ENCODE assay signal across 18 cellular contexts in genomic region chr14:63604626-63605025, GRCh38. TPM values are rescaled to one million over a fixed set of nuclear protein-coding genes. Genes with fewer than 3 reads are reported as not detected.
A peak's percentile ranks its signal among the peaks of the same experiment; 100 is the strongest.
DNase-seq lines count a peak whose midpoint lies in the region; ATAC-seq and FAIRE-seq lines count a peak whose summit lies in the region.
"Had no signal": no experiment of that assay in that cellular context is flagged by ENCODE, and none has a peak within 500 bp of the region (broad histone marks: within the 10 kb centered on the region; RNA-seq: fewer than 3 reads in every experiment).

No MANE protein-coding gene starts in this region.

- peaks cover 5% of the 10 kb centered on the region for H3K4me1 ChIP-seq in CD4-positive, CD25-positive, alpha-beta regulatory T cell (ENCODE audit: control insufficient read depth, insufficient read depth, low read length, poor library complexity, severe bottlenecking)
- H3K4me1 ChIP-seq: HAP-1 had no signal

- no peaks in the 10 kb centered on the region for H3K27me3 ChIP-seq in CD4-positive, CD25-positive, alpha-beta regulatory T cell (ENCODE audit: control insufficient read depth, insufficient read depth, low read length)

- no peaks in the 10 kb centered on the region for H3K9me3 ChIP-seq in CD4-positive, CD25-positive, alpha-beta regulatory T cell (ENCODE audit: control insufficient read depth in 2 of 2, low read length in 2 of 2)
- H3K9me3 ChIP-seq: HAP-1 had no signal

- H3K9me3 Mint-ChIP-seq in CD4-positive, CD25-positive, alpha-beta regulatory T cell: peaks cover 0 to 2% (median 0%) of the 10 kb centered on the region in 7 donors
- no peaks in the 10 kb centered on the region for H3K9me3 Mint-ChIP-seq in naive thymus-derived CD8-positive, alpha-beta T cell

- peak overlapping the region in 2 of 3 donors; percentile 3 to 72 for H3K27ac Mint-ChIP-seq in CD4-positive, CD25-positive, alpha-beta regulatory T cell
- H3K27ac Mint-ChIP-seq in naive thymus-derived CD8-positive, alpha-beta T cell: peak overlapping the region in 7 of 10 donors; percentile 19 to 86 (median 62)

- no peak for DNase-seq in CD4-positive, CD25-positive, alpha-beta regulatory T cell
- DNase-seq in GM18507 (ENCODE audit: extremely low spot score, insufficient read length, low read depth): no peak
- peak; percentile 4 for DNase-seq in SW480 (ENCODE audit: low spot score)
- DNase-seq in naive thymus-derived CD8-positive, alpha-beta T cell: no peak
- DNase-seq in SIG-M5 treated with dmso at 0.1 percent for 504 hours (lab: John Stamatoyannopoulos, UW; ENCODE audit: unreplicated experiment): no peak
- no peak for DNase-seq in SK-N-DZ (ENCODE audit: low spot score)
- DNase-seq in dermis blood vessel endothelial cell: no peak
- DNase-seq in GDM1 (lab: John Stamatoyannopoulos, UW): no peak
- DNase-seq: ACHN; Calu3; CD4-positive, alpha-beta memory T cell; DMS79 treated with DMSO at 0.1 percent for 48 hours; GM23248 had no signal

- H3K27me3 Mint-ChIP-seq in CD4-positive, CD25-positive, alpha-beta regulatory T cell: no peaks in the 10 kb centered on the region
- no peaks in the 10 kb centered on the region for H3K27me3 Mint-ChIP-seq in naive thymus-derived CD8-positive, alpha-beta T cell
- H3K27me3 Mint-ChIP-seq: CD4-positive, alpha-beta memory T cell had no signal

- POLR2A ChIA-PET in naive thymus-derived CD8-positive, alpha-beta T cell (lab: Charles Lee): no interaction called here

- H3K4me3 Mint-ChIP-seq in CD4-positive, CD25-positive, alpha-beta regulatory T cell: no peak overlapping the region
- H3K4me3 Mint-ChIP-seq in naive thymus-derived CD8-positive, alpha-beta T cell: no peak overlapping the region
- H3K4me3 Mint-ChIP-seq: CD4-positive, alpha-beta memory T cell had no signal

- ATAC-seq in CD4-positive, CD25-positive, alpha-beta regulatory T cell (ENCODE audit: low read depth in 2 of 2): no peak
- ATAC-seq in naive thymus-derived CD8-positive, alpha-beta T cell: no peak
- ATAC-seq: GM12878, K562 had no signal

- no peak overlapping the region for H3K4me3 ChIP-seq in CD4-positive, CD25-positive, alpha-beta regulatory T cell (ENCODE audit: low read depth, low read length)
- H3K4me3 ChIP-seq: GM12878, GM23248, HAP-1, K562 had no signal

- FAIRE-seq in GM18507 (lab: Jason Lieb, UNC): peak; percentile 42
- FAIRE-seq: A204.1, GM12878, K562 had no signal

- H3K27ac ChIP-seq in CD4-positive, CD25-positive, alpha-beta regulatory T cell (ENCODE audit: insufficient read depth, low read length, poor library complexity, severe bottlenecking): no peak overlapping the region
- H3K27ac ChIP-seq: C4-2B, GM23248 had no signal

- H3K4me1 Mint-ChIP-seq in CD4-positive, CD25-positive, alpha-beta regulatory T cell: peaks cover 6 to 33% (median 15%) of the 10 kb centered on the region in 4 donors
- H3K4me1 Mint-ChIP-seq in naive thymus-derived CD8-positive, alpha-beta T cell: peaks cover 11 to 38% (median 18%) of the 10 kb centered on the region in 4 donors

- H3K36me3 ChIP-seq in CD4-positive, CD25-positive, alpha-beta regulatory T cell (ENCODE audit: control insufficient read depth, insufficient read depth, low read length): peaks cover 15% of the 10 kb centered on the region
- H3K36me3 ChIP-seq: HAP-1 had no signal

- H3K36me3 Mint-ChIP-seq in CD4-positive, CD25-positive, alpha-beta regulatory T cell: peaks cover 17% of the 10 kb centered on the region
- H3K36me3 Mint-ChIP-seq in naive thymus-derived CD8-positive, alpha-beta T cell: peaks cover 10 to 67% (median 37%) of the 10 kb centered on the region in 3 donors

RNA-seq across cellular contexts. Expression of gene WDR89, which starts 37.0 kb away (rescaled TPM):
- total RNA-seq in CD4-positive, CD25-positive, alpha-beta regulatory T cell: 14.6 TPM
- polyA plus RNA-seq in CD4-positive, CD25-positive, alpha-beta regulatory T cell: 10 to 100 TPM; 15.5 to 21.5 (median 20.2) TPM
- total RNA-seq in naive thymus-derived CD8-positive, alpha-beta T cell: 10 to 100 TPM; 40.6 to 41.4 TPM
- 10 to 100 TPM; 18.7 to 21.6 (median 20.5) TPM for polyA plus RNA-seq in naive thymus-derived CD8-positive, alpha-beta T cell
- polyA plus RNA-seq in SK-N-DZ (2014; cell fraction: cytosol; rRNA removed): 15.9 and 16.1 TPM in 2 replicates
- polyA plus RNA-seq in SK-N-DZ (2014; cell fraction: nucleus; rRNA removed): 7.3 and 8.7 TPM in 2 replicates
- 19.0 and 20.9 TPM in 2 replicates for total RNA-seq in dermis blood vessel endothelial cell
